In the genomic region with DNA sequence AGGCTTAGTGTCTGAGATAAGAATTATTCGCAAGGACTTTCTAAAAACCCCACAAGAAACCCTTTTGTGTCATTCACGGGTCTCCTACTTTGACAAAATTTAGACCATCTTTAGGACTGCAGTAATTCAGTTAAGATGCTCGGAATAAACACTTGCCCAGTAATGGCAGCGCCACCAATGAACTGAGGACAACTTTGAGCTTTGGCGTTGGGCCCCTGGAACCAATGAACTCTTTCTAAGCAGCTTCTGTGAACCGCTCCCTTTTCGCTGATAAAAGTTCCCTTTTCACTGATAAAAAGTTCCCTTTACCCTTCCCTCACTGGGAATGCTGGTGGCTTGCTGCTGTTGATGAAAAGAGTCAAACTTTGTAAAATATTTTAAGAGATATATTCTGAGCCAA, we compare ENCODE assay signal across 11 cellular contexts. TPM values are rescaled to one million over a fixed set of nuclear protein-coding genes. Genes with fewer than 3 reads are reported as not detected.
DNase-seq lines count a peak whose midpoint lies in the region; ATAC-seq and TF ChIP-seq lines count a peak whose summit lies in the region.
"Had no signal": no experiment of that assay in that cellular context is flagged by ENCODE, and none has a peak within 500 bp of the region (broad histone marks: within the 10 kb centered on the region; RNA-seq: fewer than 3 reads in every experiment).

No MANE protein-coding gene starts in this region.

- peak overlapping the region; percentile 90 for H3K4me3 Mint-ChIP-seq in activated CD4-positive, alpha-beta T cell treated with anti-CD3 and anti-CD28 coated beads for 36 hours
- no peak overlapping the region for H3K4me3 Mint-ChIP-seq in activated CD4-positive, alpha-beta T cell treated with anti-CD3 and anti-CD28 coated beads, Interleukin-2, amount 10 ng/mL, durations not matched to agents 24 days and 14 days
- H3K4me3 Mint-ChIP-seq in activated T-helper 1 cell treated with anti-CD3 and anti-CD28 coated beads, Interleukin-12 subunit alpha, Interleukin-12 subunit beta, Interleukin-2, Interleukin-4 antibody, amounts not matched to agents 30 ng/mL and 10 ng/mL and 1 ng/mL, durations not matched to agents 14 hours and 24 hours and 36 hours, result peak overlapping the region; percentile 1

- TF ChIP-seq EP300 in stomach (IDR thresholded peaks at IDR 0.05), result no peak

- intact Hi-C loops in activated CD4-positive, alpha-beta T cell treated with anti-CD3 and anti-CD28 coated beads for 36 hours (cut with DNase I, micrococcal nuclease), result no loop called here
- intact Hi-C loops in activated CD4-positive, alpha-beta T cell treated with anti-CD3 and anti-CD28 coated beads, Interleukin-2, amount 10 ng/mL, durations not matched to agents 24 days and 14 days (cut with micrococcal nuclease), result loop anchor here (2.0 kb wide), 1 partner anchor 166 kb away; no protein-coding TSS in a partner anchor
- intact Hi-C loops in activated T-helper 1 cell treated with anti-CD3 and anti-CD28 coated beads, Interleukin-12 subunit alpha, Interleukin-12 subunit beta, Interleukin-2, Interleukin-4 antibody, amounts not matched to agents 30 ng/mL and 10 ng/mL and 1 ng/mL, durations not matched to agents 14 hours and 24 hours and 36 hours (cut with micrococcal nuclease), result no loop called here
- intact Hi-C loops in stomach (cut with DNase I; ENCODE audit: low total_unique reads), result no loop called here

- POLR2A ChIA-PET in activated CD4-positive, alpha-beta T cell treated with anti-CD3 and anti-CD28 coated beads for 36 hours (lab: Charles Lee), result no interaction called here

- H3K9ac ChIP-seq in iPS-20b (ENCODE audit: low read depth, low read length), result no peak overlapping the region

- H3K4me1 Mint-ChIP-seq in activated CD4-positive, alpha-beta T cell treated with anti-CD3 and anti-CD28 coated beads for 36 hours, result peaks cover 15% of the 10 kb centered on the region
- H3K4me1 Mint-ChIP-seq in activated CD4-positive, alpha-beta T cell treated with anti-CD3 and anti-CD28 coated beads, Interleukin-2, amount 10 ng/mL, durations not matched to agents 24 days and 14 days, result peaks cover 20% of the 10 kb centered on the region
- peaks cover 24% of the 10 kb centered on the region for H3K4me1 Mint-ChIP-seq in activated T-helper 1 cell treated with anti-CD3 and anti-CD28 coated beads, Interleukin-12 subunit alpha, Interleukin-12 subunit beta, Interleukin-2, Interleukin-4 antibody, amounts not matched to agents 30 ng/mL and 10 ng/mL and 1 ng/mL, durations not matched to agents 14 hours and 24 hours and 36 hours (ENCODE audit: low read depth)

- ATAC-seq in activated CD4-positive, alpha-beta T cell treated with anti-CD3 and anti-CD28 coated beads for 36 hours, result no peak
- no peak for ATAC-seq in GM21576 (IDR thresholded peaks at IDR 0.05; ENCODE audit: unreplicated experiment)

- H3K4me3 ChIP-seq in iPS-20b (ENCODE audit: low read length), result peak overlapping the region; percentile 98; the same call in 1 of the 2 replicates
- peak overlapping the region in 1 of 4 donors; percentile 88 for H3K4me3 ChIP-seq in stomach

- H3K9me3 ChIP-seq in iPS-20b (ENCODE audit: insufficient read depth, low read depth, low read length), result peaks cover 7% of the 10 kb centered on the region; the same call in 1 of the 2 replicates
- H3K9me3 ChIP-seq in stomach, result no peaks in the 10 kb centered on the region

- TF ChIP-seq CTCF in stomach (IDR thresholded peaks at IDR 0.05), result no peak

- no peaks in the 10 kb centered on the region for H3K9me3 Mint-ChIP-seq in activated CD4-positive, alpha-beta T cell treated with anti-CD3 and anti-CD28 coated beads for 36 hours (ENCODE audit: low read depth)
- H3K9me3 Mint-ChIP-seq in activated CD4-positive, alpha-beta T cell treated with anti-CD3 and anti-CD28 coated beads, Interleukin-2, amount 10 ng/mL, durations not matched to agents 24 days and 14 days, result no peaks in the 10 kb centered on the region
- H3K9me3 Mint-ChIP-seq in activated T-helper 1 cell treated with anti-CD3 and anti-CD28 coated beads, Interleukin-12 subunit alpha, Interleukin-12 subunit beta, Interleukin-2, Interleukin-4 antibody, amounts not matched to agents 30 ng/mL and 10 ng/mL and 1 ng/mL, durations not matched to agents 14 hours and 24 hours and 36 hours, result no peaks in the 10 kb centered on the region

- H3K4me1 ChIP-seq in iPS-20b (ENCODE audit: insufficient read depth, low read length), result peaks cover 4% of the 10 kb centered on the region
- peaks cover 20 to 33% (median 28%) of the 10 kb centered on the region in 4 donors for H3K4me1 ChIP-seq in stomach

- H3K36me3 ChIP-seq in iPS-20b (ENCODE audit: insufficient read depth, low read depth, low read length), result peaks cover 21% of the 10 kb centered on the region
- peaks cover 14 to 25% (median 24%) of the 10 kb centered on the region in 4 donors for H3K36me3 ChIP-seq in stomach

- no peak for TF ChIP-seq POLR2A in stomach (IDR thresholded peaks at IDR 0.05)

- peaks cover 15% of the 10 kb centered on the region; the same call in 1 of the 2 replicates for H3K27me3 ChIP-seq in iPS-20b (ENCODE audit: insufficient read depth, low read length)
- no peaks in the 10 kb centered on the region for H3K27me3 ChIP-seq in stomach

- peaks cover 13% of the 10 kb centered on the region for H3K36me3 Mint-ChIP-seq in activated CD4-positive, alpha-beta T cell treated with anti-CD3 and anti-CD28 coated beads for 36 hours (ENCODE audit: low read depth)
- peaks cover 15% of the 10 kb centered on the region for H3K36me3 Mint-ChIP-seq in activated CD4-positive, alpha-beta T cell treated with anti-CD3 and anti-CD28 coated beads, Interleukin-2, amount 10 ng/mL, durations not matched to agents 24 days and 14 days (ENCODE audit: low read depth)
- peaks cover 7% of the 10 kb centered on the region for H3K36me3 Mint-ChIP-seq in activated T-helper 1 cell treated with anti-CD3 and anti-CD28 coated beads, Interleukin-12 subunit alpha, Interleukin-12 subunit beta, Interleukin-2, Interleukin-4 antibody, amounts not matched to agents 30 ng/mL and 10 ng/mL and 1 ng/mL, durations not matched to agents 14 hours and 24 hours and 36 hours (ENCODE audit: low read depth)

- 48 to 63% (median 59%) methylated on average over 7 of the region's 7 CpGs for WGBS in stomach, 5 donors

- H3K27ac Mint-ChIP-seq in activated CD4-positive, alpha-beta T cell treated with anti-CD3 and anti-CD28 coated beads for 36 hours, result no peak overlapping the region
- no peak overlapping the region for H3K27ac Mint-ChIP-seq in activated CD4-positive, alpha-beta T cell treated with anti-CD3 and anti-CD28 coated beads, Interleukin-2, amount 10 ng/mL, durations not matched to agents 24 days and 14 days
- no peak overlapping the region for H3K27ac Mint-ChIP-seq in activated T-helper 1 cell treated with anti-CD3 and anti-CD28 coated beads, Interleukin-12 subunit alpha, Interleukin-12 subunit beta, Interleukin-2, Interleukin-4 antibody, amounts not matched to agents 30 ng/mL and 10 ng/mL and 1 ng/mL, durations not matched to agents 14 hours and 24 hours and 36 hours

- CTCF ChIA-PET in activated CD4-positive, alpha-beta T cell treated with anti-CD3 and anti-CD28 coated beads for 36 hours (lab: Charles Lee), result interaction anchor here (1.0 kb wide), 1 partner anchor 85 kb away, joined by 3 read pairs; no protein-coding TSS in a partner anchor

- H3K27me3 Mint-ChIP-seq in activated CD4-positive, alpha-beta T cell treated with anti-CD3 and anti-CD28 coated beads for 36 hours, result no peaks in the 10 kb centered on the region
- H3K27me3 Mint-ChIP-seq in activated CD4-positive, alpha-beta T cell treated with anti-CD3 and anti-CD28 coated beads, Interleukin-2, amount 10 ng/mL, durations not matched to agents 24 days and 14 days, result peaks cover 2% of the 10 kb centered on the region
- peaks cover 3% of the 10 kb centered on the region for H3K27me3 Mint-ChIP-seq in activated T-helper 1 cell treated with anti-CD3 and anti-CD28 coated beads, Interleukin-12 subunit alpha, Interleukin-12 subunit beta, Interleukin-2, Interleukin-4 antibody, amounts not matched to agents 30 ng/mL and 10 ng/mL and 1 ng/mL, durations not matched to agents 14 hours and 24 hours and 36 hours (ENCODE audit: insufficient read depth)

- no peak for DNase-seq in activated CD4-positive, alpha-beta T cell treated with anti-CD3 and anti-CD28 coated beads for 36 hours
- DNase-seq in activated CD4-positive, alpha-beta T cell treated with anti-CD3 and anti-CD28 coated beads, Interleukin-2, amount 10 ng/mL, durations not matched to agents 24 days and 14 days, result no peak
- DNase-seq in activated T-helper 1 cell treated with anti-CD3 and anti-CD28 coated beads, Interleukin-12 subunit alpha, Interleukin-12 subunit beta, Interleukin-2, Interleukin-4 antibody, amounts not matched to agents 30 ng/mL and 10 ng/mL and 1 ng/mL, durations not matched to agents 14 hours and 24 hours and 36 hours (ENCODE audit: low spot score), result no peak
- DNase-seq in stomach, result no peak
- DNase-seq in NCI-H1694 (lab: John Stamatoyannopoulos, UW), result no peak
- DNase-seq in Kasumi-1 (lab: John Stamatoyannopoulos, UW), result no peak
- DNase-seq: activated CD4-positive, alpha-beta T cell treated with anti-CD3 and anti-CD28 coated beads for 48 hours; DMS79 treated with DMSO at 0.1 percent for 48 hours; SHP77 treated with DMSO at 0.1 percent for 48 hours had no signal

- H3K27ac ChIP-seq in iPS-20b (ENCODE audit: low read length), result no peak overlapping the region
- H3K27ac ChIP-seq in stomach, result peak overlapping the region in 4 of 5 donors; percentile 89 to 95 (median 94)

RNA-seq across cellular contexts. Expression of a gene that starts 1.4 kb away (rescaled TPM):
- total RNA-seq in activated CD4-positive, alpha-beta T cell treated with anti-CD3 and anti-CD28 coated beads for 36 hours, result 10 to 100 TPM; 51.0 to 57.7 TPM
- total RNA-seq in activated CD4-positive, alpha-beta T cell treated with anti-CD3 and anti-CD28 coated beads, Interleukin-2, amount 10 ng/mL, durations not matched to agents 24 days and 14 days, result 55.2 and 62.2 TPM in 2 replicates
- total RNA-seq in activated T-helper 1 cell treated with anti-CD3 and anti-CD28 coated beads, Interleukin-12 subunit alpha, Interleukin-12 subunit beta, Interleukin-2, Interleukin-4 antibody, amounts not matched to agents 30 ng/mL and 10 ng/mL and 1 ng/mL, durations not matched to agents 14 hours and 24 hours and 36 hours, result 53.3 and 61.7 TPM in 2 replicates
- total RNA-seq in stomach, result 100 to 1,000 TPM in 1 of 5 donors, 10 to 100 TPM in 4; 18.7 to 101 (median 77.4) TPM
- 100 to 1,000 TPM; 136 to 158 (median 156) TPM for polyA plus RNA-seq in stomach

RNA-seq across cellular contexts. Expression of a gene that starts 7.4 kb away (rescaled TPM):
- total RNA-seq in activated CD4-positive, alpha-beta T cell treated with anti-CD3 and anti-CD28 coated beads for 36 hours, result 10 to 100 TPM; 14.6 to 22.5 TPM
- total RNA-seq in activated CD4-positive, alpha-beta T cell treated with anti-CD3 and anti-CD28 coated beads, Interleukin-2, amount 10 ng/mL, durations not matched to agents 24 days and 14 days, result 27.5 and 33.0 TPM in 2 replicates
- 27.7 and 30.7 TPM in 2 replicates for total RNA-seq in activated T-helper 1 cell treated with anti-CD3 and anti-CD28 coated beads, Interleukin-12 subunit alpha, Interleukin-12 subunit beta, Interleukin-2, Interleukin-4 antibody, amounts not matched to agents 30 ng/mL and 10 ng/mL and 1 ng/mL, durations not matched to agents 14 hours and 24 hours and 36 hours
- 10 to 100 TPM in 2 of 5 donors, 1 to 10 TPM in 2, under 1 TPM in 1; 0.58 to 94.7 (median 5.0) TPM for total RNA-seq in stomach
- polyA plus RNA-seq in stomach, result 10 to 100 TPM; 12.8 to 30.5 (median 20.0) TPM

RNA-seq across cellular contexts. Expression of a gene that starts 28.0 kb away (rescaled TPM):
- total RNA-seq in activated CD4-positive, alpha-beta T cell treated with anti-CD3 and anti-CD28 coated beads for 36 hours, result 100 to 1,000 TPM; 325 to 337 TPM
- 388 and 395 TPM in 2 replicates for total RNA-seq in activated CD4-positive, alpha-beta T cell treated with anti-CD3 and anti-CD28 coated beads, Interleukin-2, amount 10 ng/mL, durations not matched to agents 24 days and 14 days
- total RNA-seq in activated T-helper 1 cell treated with anti-CD3 and anti-CD28 coated beads, Interleukin-12 subunit alpha, Interleukin-12 subunit beta, Interleukin-2, Interleukin-4 antibody, amounts not matched to agents 30 ng/mL and 10 ng/mL and 1 ng/mL, durations not matched to agents 14 hours and 24 hours and 36 hours, result 404 TPM in 2 replicates
- 100 to 1,000 TPM; 111 to 289 (median 131) TPM for total RNA-seq in stomach
- polyA plus RNA-seq in stomach, result 100 to 1,000 TPM; 230 to 310 (median 271) TPM

RNA-seq across cellular contexts. Expression of a gene that starts 29.5 kb away (rescaled TPM):
- 100 to 1,000 TPM; 196 to 270 TPM for total RNA-seq in activated CD4-positive, alpha-beta T cell treated with anti-CD3 and anti-CD28 coated beads for 36 hours
- 211 and 222 TPM in 2 replicates for total RNA-seq in activated CD4-positive, alpha-beta T cell treated with anti-CD3 and anti-CD28 coated beads, Interleukin-2, amount 10 ng/mL, durations not matched to agents 24 days and 14 days
- 201 and 202 TPM in 2 replicates for total RNA-seq in activated T-helper 1 cell treated with anti-CD3 and anti-CD28 coated beads, Interleukin-12 subunit alpha, Interleukin-12 subunit beta, Interleukin-2, Interleukin-4 antibody, amounts not matched to agents 30 ng/mL and 10 ng/mL and 1 ng/mL, durations not matched to agents 14 hours and 24 hours and 36 hours
- total RNA-seq in stomach, result 100 to 1,000 TPM; 179 to 326 (median 230) TPM
- polyA plus RNA-seq in stomach, result 100 to 1,000 TPM; 457 to 613 (median 592) TPM

RNA-seq across cellular contexts. Expression of a gene that starts 39.2 kb away (rescaled TPM):
- total RNA-seq in activated CD4-positive, alpha-beta T cell treated with anti-CD3 and anti-CD28 coated beads for 36 hours, result under 1 TPM in 1 of 2 experiments, not detected in 1; 0.64 TPM
- total RNA-seq in activated CD4-positive, alpha-beta T cell treated with anti-CD3 and anti-CD28 coated beads, Interleukin-2, amount 10 ng/mL, durations not matched to agents 24 days and 14 days, result 0.69 and 0.96 TPM in 2 replicates
- 0.61 and 0.93 TPM in 2 replicates for total RNA-seq in activated T-helper 1 cell treated with anti-CD3 and anti-CD28 coated beads, Interleukin-12 subunit alpha, Interleukin-12 subunit beta, Interleukin-2, Interleukin-4 antibody, amounts not matched to agents 30 ng/mL and 10 ng/mL and 1 ng/mL, durations not matched to agents 14 hours and 24 hours and 36 hours
- total RNA-seq in stomach, result 10 to 100 TPM in 1 of 5 donors, 1 to 10 TPM in 2, not detected in 2; 1.3 to 26.6 (median 1.7) TPM
- 1 to 10 TPM in 1 of 3 donors, under 1 TPM in 2; 0.46 to 1.8 (median 0.87) TPM for polyA plus RNA-seq in stomach
